15 cellular contexts compared by ENCODE assay signal in genomic region chr6:8819446-8819845, GRCh38.
DNase-seq lines count a peak whose midpoint lies in the region; ATAC-seq and TF ChIP-seq lines count a peak whose summit lies in the region.
"Had no signal": no experiment of that assay in that cellular context is flagged by ENCODE, and none has a peak within 500 bp of the region (broad histone marks: within the 10 kb centered on the region; RNA-seq: fewer than 3 reads in every experiment).

No MANE protein-coding gene starts in this region.

- CTCF ChIA-PET in mammary epithelial cell (lab: Charles Lee; ENCODE audit: low non-redundant PET): no interaction called here
- CTCF ChIA-PET in GM10248 (lab: Yijun Ruan, JAX): no interaction called here

- TF ChIP-seq CTCF in mammary epithelial cell (conservative IDR thresholded peaks at IDR 0.05 in 1 of 2, IDR thresholded peaks at IDR 0.05 in 1 of 2; ENCODE audit: extremely low read depth in 1 of 2, insufficient read depth in 1 of 2, low read depth in 1 of 2, low read length in 2 of 2) (no peak), smooth muscle cell (IDR thresholded peaks at IDR 0.05; ENCODE audit: borderline replicate concordance, insufficient read depth, poor library complexity, severe bottlenecking) (no peak), GM10248 (IDR thresholded peaks at IDR 0.05; ENCODE audit: control extremely low read depth, extremely low read depth, low read depth, missing control alignments) (no peak)

- no peak overlapping the region for H3K27ac Mint-ChIP-seq in activated CD4-positive, alpha-beta T cell treated with anti-CD3 and anti-CD28 coated beads, Interleukin-2, amount 10 ng/mL, durations not matched to agents 24 days and 14 days
- H3K27ac Mint-ChIP-seq: CD4-positive, alpha-beta T cell had no signal

- H3F3A ChIP-seq in smooth muscle cell (ENCODE audit: low read depth): peaks cover 8% of the 10 kb centered on the region

- in situ Hi-C loops in mammary epithelial cell (cut with MboI; ENCODE audit: low sequenced_read_pairs in 2 of 2): no loop called here

- no peak overlapping the region for H2AFZ ChIP-seq in mammary epithelial cell (ENCODE audit: low read depth, low read length)
- peak overlapping the region; percentile 29 for H2AFZ ChIP-seq in smooth muscle cell (ENCODE audit: low read depth)
- H2AFZ ChIP-seq: GM23248 had no signal

- H3K36me3 ChIP-seq in mammary epithelial cell (ENCODE audit: insufficient read depth, low read length): no peaks in the 10 kb centered on the region
- no peaks in the 10 kb centered on the region for H3K36me3 ChIP-seq in smooth muscle cell (ENCODE audit: low read depth)
- no peaks in the 10 kb centered on the region for H3K36me3 ChIP-seq in effector memory CD4-positive, alpha-beta T cell (ENCODE audit: control insufficient read depth, insufficient read depth, low read length)
- H3K36me3 ChIP-seq: BE2C, HAP-1 had no signal

- H3K27ac ChIP-seq in mammary epithelial cell (ENCODE audit: insufficient read depth, low read depth, low read length): no peak overlapping the region
- peak overlapping the region; percentile 58 for H3K27ac ChIP-seq in smooth muscle cell (ENCODE audit: low read depth)
- H3K27ac ChIP-seq in effector memory CD4-positive, alpha-beta T cell (ENCODE audit: insufficient read depth, low read length, poor library complexity, severe bottlenecking): no peak overlapping the region
- H3K27ac ChIP-seq: C4-2B, GM23248 had no signal

- H3K4me3 ChIP-seq in mammary epithelial cell (replicated peaks in 1 of 3; ENCODE audit: insufficient read depth in 1 of 3, low read depth in 2 of 3, low read length in 3 of 3): no peak overlapping the region
- no peak overlapping the region for H3K4me3 ChIP-seq in smooth muscle cell
- no peak overlapping the region for H3K4me3 ChIP-seq in effector memory CD4-positive, alpha-beta T cell (ENCODE audit: insufficient read depth, low read depth, low read length, poor library complexity, severe bottlenecking)
- H3K4me3 ChIP-seq: GM23248, HAP-1 had no signal

- 38% methylated on average over 5 of the region's 5 CpGs for WGBS in mammary epithelial cell (ENCODE audit: low coverage, missing lambda C conversion rate)
- 28% methylated on average over 5 of the region's 5 CpGs for WGBS in smooth muscle cell (ENCODE audit: low lambda C conversion rate)

- H3K9me3 ChIP-seq in mammary epithelial cell (replicated peaks; ENCODE audit: insufficient read depth, low read length) (no peaks in the 10 kb centered on the region), smooth muscle cell (replicated peaks; ENCODE audit: low read depth) (no peaks in the 10 kb centered on the region)
- H3K9me3 ChIP-seq in effector memory CD4-positive, alpha-beta T cell (ENCODE audit: control insufficient read depth, low read length): no peaks in the 10 kb centered on the region
- H3K9me3 ChIP-seq: BE2C, Caco-2, HAP-1 had no signal

- H3K4me1 ChIP-seq in mammary epithelial cell (ENCODE audit: insufficient read depth, low read length) (no peaks in the 10 kb centered on the region), smooth muscle cell (ENCODE audit: low read depth) (peaks cover 4% of the 10 kb centered on the region)
- no peaks in the 10 kb centered on the region for H3K4me1 ChIP-seq in effector memory CD4-positive, alpha-beta T cell (ENCODE audit: control insufficient read depth, insufficient read depth, low read length, poor library complexity, severe bottlenecking)
- H3K4me1 ChIP-seq: BE2C, HAP-1 had no signal

- intact Hi-C loops in mammary epithelial cell (cut with micrococcal nuclease): no loop called here
- intact Hi-C loops in activated CD4-positive, alpha-beta T cell treated with anti-CD3 and anti-CD28 coated beads, Interleukin-2, amount 10 ng/mL, durations not matched to agents 24 days and 14 days (cut with micrococcal nuclease): no loop called here

- H3K4me2 ChIP-seq in mammary epithelial cell (ENCODE audit: insufficient read depth, low read depth, low read length) (no peak overlapping the region), smooth muscle cell (peak overlapping the region; percentile 37)

- no peak overlapping the region for H3K4me3 Mint-ChIP-seq in activated CD4-positive, alpha-beta T cell treated with anti-CD3 and anti-CD28 coated beads, Interleukin-2, amount 10 ng/mL, durations not matched to agents 24 days and 14 days
- H3K4me3 Mint-ChIP-seq: CD4-positive, alpha-beta T cell had no signal

- peak; percentile 72 for ATAC-seq in esophagus mucosa
- ATAC-seq: HepG2 had no signal

- no peaks in the 10 kb centered on the region for H3K9me3 Mint-ChIP-seq in activated CD4-positive, alpha-beta T cell treated with anti-CD3 and anti-CD28 coated beads, Interleukin-2, amount 10 ng/mL, durations not matched to agents 24 days and 14 days

- H3K36me3 Mint-ChIP-seq in activated CD4-positive, alpha-beta T cell treated with anti-CD3 and anti-CD28 coated beads, Interleukin-2, amount 10 ng/mL, durations not matched to agents 24 days and 14 days (ENCODE audit: low read depth): no peaks in the 10 kb centered on the region

- dilution Hi-C loops in mammary epithelial cell (cut with HindIII; ENCODE audit: low sequenced_read_pairs): no loop called here

- no peaks in the 10 kb centered on the region for H3K27me3 ChIP-seq in mammary epithelial cell (ENCODE audit: insufficient read depth, low read length)
- no peaks in the 10 kb centered on the region for H3K27me3 ChIP-seq in smooth muscle cell (ENCODE audit: low read depth)
- H3K27me3 ChIP-seq in effector memory CD4-positive, alpha-beta T cell (replicated peaks; ENCODE audit: control insufficient read depth, insufficient read depth, low read length, poor library complexity, severe bottlenecking): no peaks in the 10 kb centered on the region
- H3K27me3 ChIP-seq: BE2C had no signal

- H3K79me2 ChIP-seq in mammary epithelial cell (ENCODE audit: insufficient read depth, low read length): no peaks in the 10 kb centered on the region
- H3K79me2 ChIP-seq in smooth muscle cell (ENCODE audit: low read depth): no peaks in the 10 kb centered on the region

- no peaks in the 10 kb centered on the region for H3K4me1 Mint-ChIP-seq in activated CD4-positive, alpha-beta T cell treated with anti-CD3 and anti-CD28 coated beads, Interleukin-2, amount 10 ng/mL, durations not matched to agents 24 days and 14 days

- DNase-seq in HuH-7 (ENCODE audit: low spot score) (peak; percentile 1), mammary epithelial cell (peak; percentile 6), smooth muscle cell (lab: John Stamatoyannopoulos, UW; ENCODE audit: unreplicated experiment) (no peak), GM10248 (ENCODE audit: extremely low spot score) (no peak)
- DNase-seq in effector memory CD4-positive, alpha-beta T cell: no peak
- no peak for DNase-seq in activated CD4-positive, alpha-beta T cell treated with anti-CD3 and anti-CD28 coated beads, Interleukin-2, amount 10 ng/mL, durations not matched to agents 24 days and 14 days
- DNase-seq: ACHN; BE2C; CD4-positive, alpha-beta T cell; GM23248 had no signal

- H4K20me1 ChIP-seq in mammary epithelial cell (ENCODE audit: insufficient read depth, low read length): no peaks in the 10 kb centered on the region
- H4K20me1 ChIP-seq in smooth muscle cell (ENCODE audit: low read depth): no peaks in the 10 kb centered on the region

- H3K27me3 Mint-ChIP-seq in activated CD4-positive, alpha-beta T cell treated with anti-CD3 and anti-CD28 coated beads, Interleukin-2, amount 10 ng/mL, durations not matched to agents 24 days and 14 days: no peaks in the 10 kb centered on the region
- H3K27me3 Mint-ChIP-seq: CD4-positive, alpha-beta T cell had no signal

- no TSS peak for BruUV-seq in mammary epithelial cell (replicated peaks; lab: Mats Ljungman, UMichigan)

- POLR2A ChIA-PET in GM10248 (lab: Yijun Ruan, JAX): no interaction called here

- H3K9ac ChIP-seq in mammary epithelial cell (ENCODE audit: insufficient read depth, low read length) (no peak overlapping the region), smooth muscle cell (ENCODE audit: low read depth) (no peak overlapping the region)
- H3K9ac ChIP-seq: GM23248 had no signal

Comparison
In these comparisons a context has a peak if more than half of its experiments do, and no peak if none do; other contexts are left out.
1. DNase-seq: peak in HuH-7 (single experiment) and mammary epithelial cell (single experiment); none in smooth muscle cell (single experiment), effector memory CD4-positive, alpha-beta T cell (0 of 3), GM10248 (single experiment) and activated CD4-positive, alpha-beta T cell treated with anti-CD3 and anti-CD28 coated beads, Interleukin-2, amount 10 ng/mL, durations not matched to agents 24 days and 14 days (single experiment).